ENCODE assay signal across 1 cellular context in genomic region chr9:33221568-33221884, GRCh38.
TF ChIP-seq lines count a peak whose summit lies in the region.

No MANE protein-coding gene starts in this region.

TF ChIP-seq in GM12878, 131 proteins besides CTCF, POLR2A, EP300 and RAD21:
- TF ChIP-seq POLR2AphosphoS5 (IDR thresholded peaks at IDR 0.05; ENCODE audit: low read length) (no peak), PKNOX1 (IDR thresholded peaks at IDR 0.05) (no peak), NFYA (IDR thresholded peaks at IDR 0.05; ENCODE audit: borderline replicate concordance, low read depth, low read length) (no peak), ATF7 (IDR thresholded peaks at IDR 0.05; ENCODE audit: low read depth) (no peak), NRF1 (conservative IDR thresholded peaks at IDR 0.05; ENCODE audit: low read depth, low read length) (no peak), HDGF (IDR thresholded peaks at IDR 0.05) (no peak), FOS (IDR thresholded peaks at IDR 0.05; ENCODE audit: borderline replicate concordance, extremely low read depth, insufficient read length) (no peak), ZNF274 (IDR thresholded peaks at IDR 0.05; ENCODE audit: insufficient read depth, insufficient read length) (no peak), NR2F1 (conservative IDR thresholded peaks at IDR 0.05) (no peak), CBX3 (IDR thresholded peaks at IDR 0.05; ENCODE audit: borderline replicate concordance, low read depth) (no peak), SMC3 (IDR thresholded peaks at IDR 0.05; ENCODE audit: borderline replicate concordance, low read length) (no peak), MYB (IDR thresholded peaks at IDR 0.05; ENCODE audit: borderline replicate concordance, low read depth, low read length) (no peak)
- TF ChIP-seq, protein P1, sequence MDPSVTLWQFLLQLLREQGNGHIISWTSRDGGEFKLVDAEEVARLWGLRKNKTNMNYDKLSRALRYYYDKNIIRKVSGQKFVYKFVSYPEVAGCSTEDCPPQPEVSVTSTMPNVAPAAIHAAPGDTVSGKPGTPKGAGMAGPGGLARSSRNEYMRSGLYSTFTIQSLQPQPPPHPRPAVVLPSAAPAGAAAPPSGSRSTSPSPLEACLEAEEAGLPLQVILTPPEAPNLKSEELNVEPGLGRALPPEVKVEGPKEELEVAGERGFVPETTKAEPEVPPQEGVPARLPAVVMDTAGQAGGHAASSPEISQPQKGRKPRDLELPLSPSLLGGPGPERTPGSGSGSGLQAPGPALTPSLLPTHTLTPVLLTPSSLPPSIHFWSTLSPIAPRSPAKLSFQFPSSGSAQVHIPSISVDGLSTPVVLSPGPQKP (IDR thresholded peaks at IDR 0.05; ENCODE audit: low read depth, low read length): no peak
- TF ChIP-seq, protein P2, sequence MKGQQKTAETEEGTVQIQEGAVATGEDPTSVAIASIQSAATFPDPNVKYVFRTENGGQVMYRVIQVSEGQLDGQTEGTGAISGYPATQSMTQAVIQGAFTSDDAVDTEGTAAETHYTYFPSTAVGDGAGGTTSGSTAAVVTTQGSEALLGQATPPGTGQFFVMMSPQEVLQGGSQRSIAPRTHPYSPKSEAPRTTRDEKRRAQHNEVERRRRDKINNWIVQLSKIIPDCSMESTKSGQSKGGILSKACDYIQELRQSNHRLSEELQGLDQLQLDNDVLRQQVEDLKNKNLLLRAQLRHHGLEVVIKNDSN (IDR thresholded peaks at IDR 0.05; ENCODE audit: borderline replicate concordance, extremely low read length, insufficient read depth, low read depth, low read length): no peak
